8 cellular contexts compared by ENCODE assay signal in the genomic region with DNA sequence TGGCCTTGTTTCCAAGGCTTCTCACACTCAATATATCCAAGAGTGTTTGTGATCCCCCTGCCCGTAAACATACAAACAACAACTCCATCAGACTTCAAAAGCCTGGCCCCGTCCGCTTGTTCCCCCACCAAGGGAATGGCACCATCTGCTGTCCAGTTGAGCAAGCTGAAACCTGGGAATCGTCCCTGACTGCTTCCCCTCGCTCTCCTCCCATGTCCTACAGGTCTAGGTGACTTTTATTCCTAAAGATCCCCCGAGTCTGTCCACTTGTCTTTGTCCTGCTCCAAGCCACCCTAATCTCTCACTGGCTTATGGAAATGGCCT. TPM values are rescaled to one million over a fixed set of nuclear protein-coding genes. Genes with fewer than 3 reads are reported as not detected.
DNase-seq lines count a peak whose midpoint lies in the region; ATAC-seq and TF ChIP-seq lines count a peak whose summit lies in the region.

No MANE protein-coding gene starts in this region.

- no peak overlapping the region for H3K4me3 ChIP-seq in cardiac muscle cell
- no peak overlapping the region for H3K4me3 ChIP-seq in kidney epithelial cell (ENCODE audit: low read depth, low read length)

- H3K36me3 ChIP-seq in cardiac muscle cell (no peaks in the 10 kb centered on the region), kidney epithelial cell (ENCODE audit: control insufficient read depth, insufficient read depth, low read length) (no peaks in the 10 kb centered on the region)

- H3K4me1 ChIP-seq in cardiac muscle cell (ENCODE audit: low read depth), result no peaks in the 10 kb centered on the region

- ATAC-seq in Right ventricle myocardium inferior, result no peak
- ATAC-seq in GM18870 (IDR thresholded peaks at IDR 0.05; ENCODE audit: unreplicated experiment), result no peak
- ATAC-seq in GM21723 (IDR thresholded peaks at IDR 0.05; ENCODE audit: unreplicated experiment), result no peak
- ATAC-seq in GM19023 (IDR thresholded peaks at IDR 0.05; ENCODE audit: unreplicated experiment), result no peak
- ATAC-seq in HG03457 (IDR thresholded peaks at IDR 0.05; ENCODE audit: unreplicated experiment), result no peak

- DNase-seq in cardiac muscle cell (ENCODE audit: low read depth in 1 of 2, low spot score in 1 of 2), result peak; percentile 55 to 81
- DNase-seq in Right ventricle myocardium inferior (ENCODE audit: missing footprints), result no peak
- peak; percentile 35 for DNase-seq in amniotic epithelial cell (ENCODE audit: low read depth)
- no peak for DNase-seq in kidney epithelial cell (ENCODE audit: low read depth)

- H3K27ac ChIP-seq in cardiac muscle cell, result no peak overlapping the region

- intact Hi-C loops in Right ventricle myocardium inferior (cut with DNase I), result loop anchor here (1.0 to 5.0 kb wide), 2 partner anchors 66 to 162 kb away; no protein-coding TSS in a partner anchor

- no peaks in the 10 kb centered on the region for H3K9me3 ChIP-seq in cardiac muscle cell (ENCODE audit: low read depth)

- TF ChIP-seq CTCF in cardiac muscle cell (IDR thresholded peaks at IDR 0.05; ENCODE audit: low read depth, low read length) (peak; percentile 75), kidney epithelial cell (IDR thresholded peaks at IDR 0.05; ENCODE audit: insufficient read depth, low read length, poor library complexity, severe bottlenecking) (peak; percentile 11)

- no peaks in the 10 kb centered on the region for H3K27me3 ChIP-seq in cardiac muscle cell
- H3K27me3 ChIP-seq in kidney epithelial cell (ENCODE audit: control insufficient read depth, insufficient read depth, low read length), result no peaks in the 10 kb centered on the region

RNA-seq across cellular contexts. Expression of gene FAM174B, which starts 27.9 kb away (rescaled TPM):
- 9.3 and 16.3 TPM in 2 replicates for total RNA-seq in cardiac muscle cell
- polyA plus RNA-seq in cardiac muscle cell, result 22.0 and 30.2 TPM in 2 replicates
- total RNA-seq in Right ventricle myocardium inferior, result 13.0 TPM
- total RNA-seq in kidney epithelial cell, result 16.6 and 18.9 TPM in 2 replicates

Comparison
In these comparisons a context has a peak if more than half of its experiments do, and no peak if none do; other contexts are left out.
1. DNase-seq: peak in cardiac muscle cell (2 of 2) and amniotic epithelial cell (single experiment); none in Right ventricle myocardium inferior (single experiment) and kidney epithelial cell (single experiment).